29 cellular contexts compared by ENCODE assay signal in genomic region chr12:103288016-103288415, GRCh38.
"Had no signal": no experiment of that assay in that cellular context is flagged by ENCODE, and none has a peak within 500 bp of the region (broad histone marks: within the 10 kb centered on the region; RNA-seq: fewer than 3 reads in every experiment).

No MANE protein-coding gene starts in this region.

- H3K4me1 ChIP-seq: parathyroid adenoma, psoas muscle, right lobe of liver, sigmoid colon, stomach, thyroid gland, tibial nerve, upper lobe of left lung, vagina had no signal

- H3K9ac ChIP-seq: parathyroid adenoma had no signal

- FAIRE-seq: small intestine, urothelium cell line had no signal

- H3K9me3 ChIP-seq: ovary, right lobe of liver, sigmoid colon, thyroid gland, vagina had no signal

- H3K36me3 Mint-ChIP-seq: natural killer cell treated with Interleukin-12 subunit alpha and Interleukin-12 subunit beta and Interleukin-15 and Interleukin-18, amount 100 ng/mL, for 72 hours; stimulated activated effector memory CD8-positive, alpha-beta T cell treated with anti-CD3 and anti-CD28 coated beads, Interleukin-12 subunit alpha, Interleukin-12 subunit beta, amount 100 ng/mL, for 72 hours had no signal

- H3K27me3 ChIP-seq: ovary, right lobe of liver, sigmoid colon, stomach, thyroid gland, tibial nerve, upper lobe of left lung, vagina had no signal

- H3K27me3 Mint-ChIP-seq: natural killer cell treated with Interleukin-12 subunit alpha and Interleukin-12 subunit beta and Interleukin-15 and Interleukin-18, amount 100 ng/mL, for 72 hours; stimulated activated naive B cell treated with anti-CD40 and anti-IgM and Interleukin-4, amounts not matched to agents 10 μg/mL and 1 μg/mL and 100 μg/mL, for 72 hours; stimulated activated naive CD8-positive, alpha-beta T cell treated with anti-CD3 and anti-CD28 coated beads, Interleukin-15, Interleukin-2, amounts not matched to agents 100 ng/mL and 50 ng/mL, for 24 hours had no signal

- ATAC-seq: natural killer cell treated with Interleukin-12 subunit alpha and Interleukin-12 subunit beta and Interleukin-15 and Interleukin-18, amount 100 ng/mL, for 72 hours; psoas muscle; right cardiac atrium; right lobe of liver; stimulated activated effector memory CD8-positive, alpha-beta T cell treated with anti-CD3 and anti-CD28 coated beads, Interleukin-12 subunit alpha, Interleukin-12 subunit beta, amount 100 ng/mL, for 72 hours; stimulated activated naive B cell treated with anti-CD40 and anti-IgM and Interleukin-4, amounts not matched to agents 10 μg/mL and 1 μg/mL and 100 μg/mL, for 72 hours had no signal

- H3K79me2 ChIP-seq: parathyroid adenoma had no signal

- H3K4me3 ChIP-seq: ovary, psoas muscle, right lobe of liver, sigmoid colon, stomach, thoracic aorta, thyroid gland, tibial nerve, upper lobe of left lung, vagina had no signal

- DNase-seq: nephron progenitor cell; occipital lobe; ovary; posterior cingulate gyrus; psoas muscle; right cardiac atrium; right lobe of liver; sigmoid colon; small intestine; stimulated activated CD4-positive, alpha-beta T cell treated with anti-CD3 and anti-CD28 coated beads, Interleukin-15, amount 100 ng/mL, for 24 hours; stimulated activated CD4-positive, alpha-beta T cell treated with anti-CD3 and anti-CD28 coated beads, Interleukin-2, amount 100 ng/mL, for 24 hours; stimulated activated CD4-positive, alpha-beta T cell treated with anti-CD3 and anti-CD28 coated beads, Interleukin-2, amount 100 ng/mL, for 48 hours; stimulated activated CD4-positive, alpha-beta T cell treated with anti-CD3 and anti-CD28 coated beads, Interleukin-4, amount 100 ng/mL, for 24 hours; stimulated activated naive B cell treated with anti-CD40 and anti-IgM and Interleukin-4, amounts not matched to agents 10 μg/mL and 1 μg/mL and 100 μg/mL, for 72 hours; stimulated activated naive CD4-positive, alpha-beta T cell treated with Interleukin-2 at 50 U/mL for 16 hours; stomach; thyroid gland; trophoblast cell; upper lobe of left lung had no signal

- H3K4me3 Mint-ChIP-seq: natural killer cell treated with Interleukin-12 subunit alpha and Interleukin-12 subunit beta and Interleukin-15 and Interleukin-18, amount 100 ng/mL, for 72 hours; nephron progenitor cell; neural crest cell; stimulated activated effector memory CD8-positive, alpha-beta T cell treated with anti-CD3 and anti-CD28 coated beads, Interleukin-12 subunit alpha, Interleukin-12 subunit beta, amount 100 ng/mL, for 72 hours; stimulated activated naive B cell treated with anti-CD40 and anti-IgM and Interleukin-4, amounts not matched to agents 10 μg/mL and 1 μg/mL and 100 μg/mL, for 72 hours; stimulated activated naive CD8-positive, alpha-beta T cell treated with anti-CD3 and anti-CD28 coated beads, Interleukin-15, Interleukin-2, amounts not matched to agents 100 ng/mL and 50 ng/mL, for 24 hours had no signal

- H2AFZ ChIP-seq: parathyroid adenoma had no signal

- H3K27ac ChIP-seq: ovary, parathyroid adenoma, psoas muscle, right lobe of liver, sigmoid colon, stomach, thoracic aorta, thyroid gland, tibial nerve, upper lobe of left lung, vagina had no signal

- H3K27ac Mint-ChIP-seq: natural killer cell treated with Interleukin-12 subunit alpha and Interleukin-12 subunit beta and Interleukin-15 and Interleukin-18, amount 100 ng/mL, for 72 hours; nephron progenitor cell; progenitor cell of endocrine pancreas; stimulated activated effector memory CD8-positive, alpha-beta T cell treated with anti-CD3 and anti-CD28 coated beads, Interleukin-12 subunit alpha, Interleukin-12 subunit beta, amount 100 ng/mL, for 72 hours; stimulated activated naive B cell treated with anti-CD40 and anti-IgM and Interleukin-4, amounts not matched to agents 10 μg/mL and 1 μg/mL and 100 μg/mL, for 72 hours; stimulated activated naive CD8-positive, alpha-beta T cell treated with anti-CD3 and anti-CD28 coated beads, Interleukin-15, Interleukin-2, amounts not matched to agents 100 ng/mL and 50 ng/mL, for 24 hours had no signal

- H3K4me1 Mint-ChIP-seq: nephron progenitor cell; stimulated activated effector memory CD8-positive, alpha-beta T cell treated with anti-CD3 and anti-CD28 coated beads, Interleukin-12 subunit alpha, Interleukin-12 subunit beta, amount 100 ng/mL, for 72 hours had no signal

- H3K36me3 ChIP-seq: ovary, right lobe of liver, sigmoid colon, stomach, thoracic aorta, thyroid gland, tibial nerve, upper lobe of left lung, vagina had no signal
